1 cellular context compared by ENCODE assay signal in genomic region chr3:12959395-12959794, GRCh38.
TF ChIP-seq lines count a peak whose summit lies in the region.

No MANE protein-coding gene starts in this region.

TF ChIP-seq in GM12878, 131 proteins besides CTCF, POLR2A, EP300 and RAD21 (continued from another document):
- TF ChIP-seq ZBTB4 (CRISPR knock-in tag; IDR thresholded peaks at IDR 0.05): no peak
- no peak for TF ChIP-seq IKZF2 (IDR thresholded peaks at IDR 0.05)
- no peak for TF ChIP-seq MEF2B (IDR thresholded peaks at IDR 0.05; ENCODE audit: partially characterized antibody, poor library complexity, severe bottlenecking)
- no peak for TF ChIP-seq LARP7 (IDR thresholded peaks at IDR 0.05)
- TF ChIP-seq FOXM1 (IDR thresholded peaks at IDR 0.05; ENCODE audit: low read depth, low read length): no peak
- no peak for TF ChIP-seq IRF3 (IDR thresholded peaks at IDR 0.05)
- TF ChIP-seq MYB (IDR thresholded peaks at IDR 0.05; ENCODE audit: borderline replicate concordance, low read depth, low read length): no peak
- no peak for TF ChIP-seq TCF12 (IDR thresholded peaks at IDR 0.05; ENCODE audit: low read depth, low read length)
- no peak for TF ChIP-seq SKIL (IDR thresholded peaks at IDR 0.05; ENCODE audit: low read depth, poor library complexity, severe bottlenecking)
